ENCODE assay signal across 8 cellular contexts in genomic region chr17:2393184-2393953, GRCh38. TPM values are rescaled to one million over a fixed set of nuclear protein-coding genes. Genes with fewer than 3 reads are reported as not detected.
DNase-seq lines count a peak whose midpoint lies in the region; ATAC-seq, FAIRE-seq and TF ChIP-seq lines count a peak whose summit lies in the region.

No MANE protein-coding gene starts in this region.

- ATAC-seq in Right ventricle myocardium inferior (peak; percentile 56), pancreas (peak; percentile 58 to 72 (median 62))

- no peaks in the 10 kb centered on the region for H3K9me3 ChIP-seq in Loucy (ENCODE audit: insufficient read depth, low read depth, low read length)
- no peaks in the 10 kb centered on the region for H3K9me3 ChIP-seq in pancreas
- H3K9me3 ChIP-seq in thyroid gland = no peaks in the 10 kb centered on the region

- peak; percentile 71 for DNase-seq in GM04504 (ENCODE audit: low read depth)
- DNase-seq in H54 (ENCODE audit: insufficient read length, low spot score) = peak; percentile 86
- DNase-seq in SKM-1 treated with dmso at 0.1 percent for 144 hours (lab: John Stamatoyannopoulos, UW; ENCODE audit: unreplicated experiment) = peak; percentile 13
- DNase-seq in activated naive CD8-positive, alpha-beta T cell treated with anti-CD3 and anti-CD28 coated beads for 36 hours = peak; percentile 94
- peak; percentile 96 for DNase-seq in Right ventricle myocardium inferior (ENCODE audit: missing footprints)
- DNase-seq in pancreas = peak; percentile 88 to 96 (median 94)
- peak; percentile 89 to 90 for DNase-seq in thyroid gland

- no peaks in the 10 kb centered on the region for H3K9me2 ChIP-seq in Loucy (replicated peaks; ENCODE audit: low read depth, low read length)

- peak overlapping the region; percentile 85 for H2AFZ ChIP-seq in Loucy (ENCODE audit: low read length)

- H3K4me3 Mint-ChIP-seq in activated naive CD8-positive, alpha-beta T cell treated with anti-CD3 and anti-CD28 coated beads for 36 hours = peak overlapping the region; percentile 82

- H3K36me3 Mint-ChIP-seq in activated naive CD8-positive, alpha-beta T cell treated with anti-CD3 and anti-CD28 coated beads for 36 hours = peaks cover 16% of the 10 kb centered on the region

- H3F3A ChIP-seq in Loucy (ENCODE audit: low read depth) = no peaks in the 10 kb centered on the region

- intact Hi-C loops in Right ventricle myocardium inferior (cut with DNase I) = loop anchor here (1.0 kb wide), 1 partner anchor 8 kb away; the partner anchor contains the start of gene MNT
- intact Hi-C loops in pancreas (cut with DNase I) = no loop called here
- intact Hi-C loops in thyroid gland (cut with DNase I) = no loop called here

- H3K4me1 ChIP-seq in Loucy (ENCODE audit: insufficient read depth, low read length, poor library complexity, severe bottlenecking) (peaks cover 43% of the 10 kb centered on the region), pancreas (peaks cover 38 to 55% (median 47%) of the 10 kb centered on the region in 3 donors), thyroid gland (peaks cover 58 to 68% of the 10 kb centered on the region in 2 donors)

- no peak for FAIRE-seq in H54 (lab: Jason Lieb, UNC)
- no peak for FAIRE-seq in pancreas (lab: Jason Lieb, UNC)

- H3K9ac ChIP-seq in Loucy (ENCODE audit: low read depth, low read length, poor library complexity, severe bottlenecking) = peak overlapping the region; percentile 63

- H3K27ac ChIP-seq in pancreas (peak overlapping the region; percentile 92 to 99 (median 98)), thyroid gland (peak overlapping the region; percentile 81 to 96 (median 95))

- WGBS in pancreas, 2 donors = 0% methylated on average over 52 to 95 of the region's 99 CpGs
- WGBS in thyroid gland, 2 donors = 0% methylated on average over 17 to 21 of the region's 99 CpGs

- peaks cover 67% of the 10 kb centered on the region for H4K20me1 ChIP-seq in Loucy (ENCODE audit: insufficient read depth, low read length, poor library complexity, severe bottlenecking)

- no peak for TF ChIP-seq CTCF in Loucy (conservative IDR thresholded peaks at IDR 0.05; ENCODE audit: low read length)
- TF ChIP-seq CTCF in pancreas (IDR thresholded peaks at IDR 0.05) = no peak
- TF ChIP-seq CTCF in thyroid gland (IDR thresholded peaks at IDR 0.05) = peak in 1 of 6 experiments; percentile 1

- peaks cover 58% of the 10 kb centered on the region for H3K4me1 Mint-ChIP-seq in activated naive CD8-positive, alpha-beta T cell treated with anti-CD3 and anti-CD28 coated beads for 36 hours

- H3K4me3 ChIP-seq in Loucy (ENCODE audit: low read length, poor library complexity, severe bottlenecking) (peak overlapping the region; percentile 88), pancreas (peak overlapping the region; percentile 53 to 87 (median 54)), thyroid gland (replicated peaks in 1 of 3) (peak overlapping the region; percentile 38 to 68 (median 56))

- TF ChIP-seq POLR2A in H54 (IDR thresholded peaks at IDR 0.05; ENCODE audit: low read depth, low read length) (peak; percentile 36), thyroid gland (IDR thresholded peaks at IDR 0.05) (peak; percentile 38 to 84)

- H3K36me3 ChIP-seq in Loucy (ENCODE audit: insufficient read depth, low read length) = no peaks in the 10 kb centered on the region
- no peaks in the 10 kb centered on the region for H3K36me3 ChIP-seq in pancreas
- no peaks in the 10 kb centered on the region for H3K36me3 ChIP-seq in thyroid gland

- H3K4me2 ChIP-seq in Loucy (ENCODE audit: low read depth, low read length, poor library complexity, severe bottlenecking) = peak overlapping the region; percentile 85

- H3K27me3 ChIP-seq in Loucy (ENCODE audit: insufficient read depth, low read length, poor library complexity, severe bottlenecking) (no peaks in the 10 kb centered on the region), pancreas (no peaks in the 10 kb centered on the region), thyroid gland (no peaks in the 10 kb centered on the region)

- peak overlapping the region; percentile 94 for H3K27ac Mint-ChIP-seq in activated naive CD8-positive, alpha-beta T cell treated with anti-CD3 and anti-CD28 coated beads for 36 hours

- peaks cover 60% of the 10 kb centered on the region for H3K79me2 ChIP-seq in Loucy (ENCODE audit: insufficient read depth, low read length)

- no peaks in the 10 kb centered on the region for H3K9me3 Mint-ChIP-seq in activated naive CD8-positive, alpha-beta T cell treated with anti-CD3 and anti-CD28 coated beads for 36 hours

- H3K27me3 Mint-ChIP-seq in activated naive CD8-positive, alpha-beta T cell treated with anti-CD3 and anti-CD28 coated beads for 36 hours = no peaks in the 10 kb centered on the region

RNA-seq across cellular contexts. Expression of gene MNT, which starts 7.5 kb away (rescaled TPM):
- 10 to 100 TPM; 23.8 to 25.6 TPM for total RNA-seq in activated naive CD8-positive, alpha-beta T cell treated with anti-CD3 and anti-CD28 coated beads for 36 hours
- 10.9 TPM for total RNA-seq in Right ventricle myocardium inferior
- total RNA-seq in pancreas = 10 to 100 TPM in 4 of 6 donors, 1 to 10 TPM in 2; 8.7 to 15.8 (median 10.3) TPM
- polyA plus RNA-seq in pancreas = 10 to 100 TPM in 1 of 2 donors, 1 to 10 TPM in 1; 9.6 to 15.3 TPM
- 10 to 100 TPM in 3 of 4 donors, 1 to 10 TPM in 1; 8.2 to 28.9 (median 10.9) TPM for total RNA-seq in thyroid gland

RNA-seq across cellular contexts. Expression of gene SGSM2, which starts 56.1 kb away (rescaled TPM):
- total RNA-seq in activated naive CD8-positive, alpha-beta T cell treated with anti-CD3 and anti-CD28 coated beads for 36 hours = 10 to 100 TPM; 35.7 to 36.8 TPM
- total RNA-seq in Right ventricle myocardium inferior (26.3 TPM), pancreas (10 to 100 TPM; 17.6 to 34.6 (median 24.5) TPM), thyroid gland (10 to 100 TPM; 47.8 to 82.7 (median 63.2) TPM)
- 100 to 1,000 TPM; 152 to 153 TPM for polyA plus RNA-seq in pancreas

RNA-seq across cellular contexts. Expression of gene TSR1, which starts 57.1 kb away (rescaled TPM):
- 100 to 1,000 TPM; 115 to 120 TPM for total RNA-seq in activated naive CD8-positive, alpha-beta T cell treated with anti-CD3 and anti-CD28 coated beads for 36 hours
- total RNA-seq in Right ventricle myocardium inferior (20.2 TPM), pancreas (10 to 100 TPM in 4 of 6 donors, 1 to 10 TPM in 2; 8.3 to 17.3 (median 13.6) TPM), thyroid gland (10 to 100 TPM; 16.8 to 56.4 (median 29.3) TPM)
- 10 to 100 TPM; 10.7 to 10.8 TPM for polyA plus RNA-seq in pancreas

Comparison
In these comparisons a context has a peak if more than half of its experiments do, and no peak if none do; other contexts are left out.
1. Peak in every context shown above with its lines: DNase-seq, ATAC-seq, H3K4me3 ChIP-seq and H3K27ac ChIP-seq.
2. DNase-seq: peak in every context shown above with its lines; median percentile 96 in Right ventricle myocardium inferior; 94 in activated naive CD8-positive, alpha-beta T cell treated with anti-CD3 and anti-CD28 coated beads for 36 hours; 94 in pancreas; 90 in thyroid gland; 86 in H54; 71 in GM04504; 13 in SKM-1 treated with dmso at 0.1 percent for 144 hours.